Comparison of ENCODE assay signal across 16 cellular contexts in genomic region chr7:18590259-18590658, GRCh38.
A peak's percentile ranks its signal among the peaks of the same experiment; 100 is the strongest.
DNase-seq lines count a peak whose midpoint lies in the region; ATAC-seq and TF ChIP-seq lines count a peak whose summit lies in the region.
"Had no signal": no experiment of that assay in that cellular context is flagged by ENCODE, and none has a peak within 500 bp of the region (broad histone marks: within the 10 kb centered on the region; RNA-seq: fewer than 3 reads in every experiment).

No MANE protein-coding gene starts in this region.

- H3K27ac Mint-ChIP-seq in WTC11 (no peak overlapping the region), mesothelial cell of epicardium (peak overlapping the region; percentile 53)
- H3K27ac Mint-ChIP-seq: activated CD4-positive, alpha-beta T cell treated with anti-CD3 and anti-CD28 coated beads, Interleukin-2, amount 10 ng/mL, durations not matched to agents 7 days and 5 days; activated naive CD8-positive, alpha-beta T cell; activated T-cell treated with anti-CD3 and anti-CD28 coated beads, Interleukin-2, amount 50 U/mL, for 24 hours had no signal

- no peak for TF ChIP-seq POLR2A in NB4 (IDR thresholded peaks at IDR 0.05; ENCODE audit: extremely low read depth, insufficient read length)

- POLR2A ChIA-PET in WTC11 (lab: Charles Lee): no interaction called here

- no peak overlapping the region for H3K4me3 ChIP-seq in NB4 (ENCODE audit: low read depth, low read length)
- H3K4me3 ChIP-seq: breast epithelium, left ventricle myocardium inferior had no signal

- TF ChIP-seq CTCF in NB4 (IDR thresholded peaks at IDR 0.05; ENCODE audit: low read depth, low read length) (no peak), WTC11 (IDR thresholded peaks at IDR 0.05) (no peak), mesothelial cell of epicardium (IDR thresholded peaks at IDR 0.05; ENCODE audit: unreplicated experiment) (no peak)

- H3K9me3 Mint-ChIP-seq in WTC11 (no peaks in the 10 kb centered on the region), mesothelial cell of epicardium (peaks cover 3% of the 10 kb centered on the region)
- H3K9me3 Mint-ChIP-seq: activated CD4-positive, alpha-beta T cell treated with anti-CD3 and anti-CD28 coated beads, Interleukin-2, amount 10 ng/mL, durations not matched to agents 7 days and 5 days; activated T-cell treated with anti-CD3 and anti-CD28 coated beads, Interleukin-2, amount 50 U/mL, for 24 hours; naive thymus-derived CD8-positive, alpha-beta T cell had no signal

- DNase-seq in GDM1 (lab: John Stamatoyannopoulos, UW) (peak; percentile 42), NB4 (ENCODE audit: low read depth) (peak; percentile 49), WTC11 (ENCODE audit: low spot score) (no peak), mesothelial cell of epicardium (ENCODE audit: low spot score in 2 of 2, unreplicated experiment in 2 of 2) (no peak), pons (ENCODE audit: low spot score) (no peak)
- DNase-seq in activated effector memory CD4-positive, alpha-beta T cell treated with anti-CD3 and anti-CD28 coated beads, Interleukin-2, amount 50 U/mL, for 16 hours: no peak
- no peak for DNase-seq in activated CD4-positive, CD25-positive, alpha-beta regulatory T cell (lab: John Stamatoyannopoulos, UW)
- DNase-seq: activated CD4-positive, alpha-beta T cell treated with anti-CD3 and anti-CD28 coated beads, Interleukin-2, amount 10 ng/mL, durations not matched to agents 7 days and 5 days; activated T-cell treated with anti-CD3 and anti-CD28 coated beads, Interleukin-2, amount 50 U/mL, for 24 hours; DMS153; left ventricle myocardium inferior; naive thymus-derived CD8-positive, alpha-beta T cell; NCI-H1092 had no signal

- CTCF ChIA-PET in WTC11 (lab: Charles Lee): interaction anchor here (0.6 to 2.1 kb wide), 10 partner anchors 10 to 237 kb away, joined by 3 to 18 read pairs (median 4); no protein-coding TSS in a partner anchor

- H3K4me1 Mint-ChIP-seq in WTC11 (peaks cover under 1% of the 10 kb centered on the region; the same call in 1 of the 2 replicates), mesothelial cell of epicardium (peaks cover 37% of the 10 kb centered on the region)
- H3K4me1 Mint-ChIP-seq: activated CD4-positive, alpha-beta T cell treated with anti-CD3 and anti-CD28 coated beads, Interleukin-2, amount 10 ng/mL, durations not matched to agents 7 days and 5 days had no signal

- no peak overlapping the region for H3K4me3 Mint-ChIP-seq in WTC11
- peak overlapping the region; percentile 25 for H3K4me3 Mint-ChIP-seq in mesothelial cell of epicardium
- H3K4me3 Mint-ChIP-seq: activated CD4-positive, alpha-beta T cell treated with anti-CD3 and anti-CD28 coated beads, Interleukin-2, amount 10 ng/mL, durations not matched to agents 7 days and 5 days; activated naive CD8-positive, alpha-beta T cell; activated T-cell treated with anti-CD3 and anti-CD28 coated beads, Interleukin-2, amount 50 U/mL, for 24 hours; naive thymus-derived CD8-positive, alpha-beta T cell had no signal

- ATAC-seq in WTC11 (peak; percentile 28), HG02938 (IDR thresholded peaks at IDR 0.05; ENCODE audit: unreplicated experiment) (no peak)
- ATAC-seq: naive thymus-derived CD8-positive, alpha-beta T cell had no signal

- H3K27me3 Mint-ChIP-seq in WTC11 (ENCODE audit: low read depth): no peaks in the 10 kb centered on the region
- no peaks in the 10 kb centered on the region for H3K27me3 Mint-ChIP-seq in mesothelial cell of epicardium (ENCODE audit: low read depth)
- H3K27me3 Mint-ChIP-seq: activated CD4-positive, alpha-beta T cell treated with anti-CD3 and anti-CD28 coated beads, Interleukin-2, amount 10 ng/mL, durations not matched to agents 7 days and 5 days; activated naive CD8-positive, alpha-beta T cell; activated T-cell treated with anti-CD3 and anti-CD28 coated beads, Interleukin-2, amount 50 U/mL, for 24 hours had no signal

- H3K36me3 Mint-ChIP-seq in WTC11 (peaks cover 3% of the 10 kb centered on the region; the same call in 1 of the 2 replicates), mesothelial cell of epicardium (peaks cover 6% of the 10 kb centered on the region)
- H3K36me3 Mint-ChIP-seq: activated naive CD8-positive, alpha-beta T cell; naive thymus-derived CD8-positive, alpha-beta T cell had no signal

TF ChIP-seq in WTC11, 78 proteins besides CTCF, POLR2A, EP300 and RAD21:
- TF ChIP-seq ZNF232 (CRISPR knock-in tag; IDR thresholded peaks at IDR 0.05) (no peak), SP1 (CRISPR knock-in tag; conservative IDR thresholded peaks at IDR 0.05) (no peak), ZNF423 (CRISPR knock-in tag; IDR thresholded peaks at IDR 0.05) (no peak), ZNF425 (CRISPR knock-in tag; conservative IDR thresholded peaks at IDR 0.05) (no peak), NR3C1 (CRISPR knock-in tag; conservative IDR thresholded peaks at IDR 0.05; ENCODE audit: low read depth) (no peak), ETV6 (CRISPR knock-in tag; IDR thresholded peaks at IDR 0.05) (no peak), GTF2I (CRISPR knock-in tag; conservative IDR thresholded peaks at IDR 0.05) (no peak), HMGA2 (CRISPR knock-in tag; IDR thresholded peaks at IDR 0.05) (no peak), ARID4B (CRISPR knock-in tag; IDR thresholded peaks at IDR 0.05; ENCODE audit: borderline replicate concordance) (no peak), TEAD4 (CRISPR knock-in tag; IDR thresholded peaks at IDR 0.05) (no peak), NFYB (CRISPR knock-in tag; conservative IDR thresholded peaks at IDR 0.05; ENCODE audit: low read depth) (no peak), AR (CRISPR knock-in tag; IDR thresholded peaks at IDR 0.05) (no peak), RELA (CRISPR knock-in tag; IDR thresholded peaks at IDR 0.05; ENCODE audit: borderline replicate concordance) (no peak)

Comparison
In these comparisons a context has a peak if more than half of its experiments do, and no peak if none do; other contexts are left out.
1. DNase-seq: peak in GDM1 (single experiment) and NB4 (single experiment); none in WTC11 (single experiment), mesothelial cell of epicardium (0 of 2), pons (single experiment), activated effector memory CD4-positive, alpha-beta T cell treated with anti-CD3 and anti-CD28 coated beads, Interleukin-2, amount 50 U/mL, for 16 hours (single experiment) and activated CD4-positive, CD25-positive, alpha-beta regulatory T cell (0 of 4).